8 cellular contexts compared by ENCODE assay signal in the genomic region with DNA sequence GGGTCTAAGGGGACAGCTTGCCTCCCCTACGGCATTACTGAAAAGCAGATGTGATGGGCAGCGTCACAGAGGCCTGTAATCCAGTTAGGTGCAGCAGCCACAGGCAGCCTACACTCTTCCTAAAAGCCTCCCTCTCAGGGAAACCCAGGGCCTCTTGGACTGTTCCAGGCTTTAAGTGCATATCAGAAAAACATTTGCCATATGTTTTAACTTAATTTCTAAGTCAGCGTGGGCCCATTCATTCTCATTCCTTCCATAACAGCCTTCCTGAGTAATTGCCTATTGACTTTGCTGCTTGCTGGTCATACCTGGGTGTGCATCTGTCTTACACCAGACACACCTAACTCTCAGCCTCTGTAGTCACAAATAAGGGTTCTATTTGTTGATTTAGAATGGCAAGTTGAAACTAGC.
A peak's percentile ranks its signal among the peaks of the same experiment; 100 is the strongest.
DNase-seq lines count a peak whose midpoint lies in the region; ATAC-seq, FAIRE-seq and TF ChIP-seq lines count a peak whose summit lies in the region.
"Had no signal": no experiment of that assay in that cellular context is flagged by ENCODE, and none has a peak within 500 bp of the region (broad histone marks: within the 10 kb centered on the region; RNA-seq: fewer than 3 reads in every experiment).

No MANE protein-coding gene starts in this region.

- no peaks in the 10 kb centered on the region for H4K20me1 ChIP-seq in OCI-LY7 (ENCODE audit: insufficient read depth, low read length)

- H3K36me3 ChIP-seq in OCI-LY7 (ENCODE audit: insufficient read depth, low read length) (no peaks in the 10 kb centered on the region), duodenal mucosa (ENCODE audit: control insufficient read depth in 1 of 2, insufficient read depth in 2 of 2, low read length in 2 of 2) (no peaks in the 10 kb centered on the region), mesenchymal stem cell (ENCODE audit: control insufficient read depth in 1 of 2, insufficient read depth in 2 of 2, low read depth in 1 of 2, low read length in 2 of 2) (no peaks in the 10 kb centered on the region), upper lobe of right lung (no peaks in the 10 kb centered on the region)

- no peak for TF ChIP-seq CTCF in OCI-LY7 (conservative IDR thresholded peaks at IDR 0.05; ENCODE audit: low read length)
- no peak for TF ChIP-seq CTCF in upper lobe of right lung (IDR thresholded peaks at IDR 0.05)

- H3K14ac ChIP-seq in mesenchymal stem cell (ENCODE audit: low read length in 2 of 2): no peak overlapping the region

- intact Hi-C loops in OCI-LY7 (cut with micrococcal nuclease; ENCODE audit: unreplicated experiment) (no loop called here), upper lobe of right lung (cut with DNase I) (loop anchor here (10.0 kb wide), 1 partner anchor 197 kb away; no protein-coding TSS in a partner anchor)

- H4K91ac ChIP-seq in mesenchymal stem cell (ENCODE audit: low read length): no peak overlapping the region

- DNase-seq in OCI-LY7 (ENCODE audit: low spot score) (no peak), mesenchymal stem cell (peak; percentile 80), upper lobe of right lung (no peak), H54 (ENCODE audit: insufficient read length, low spot score) (no peak)
- DNase-seq: SHP77 had no signal

- H2BK15ac ChIP-seq in mesenchymal stem cell (ENCODE audit: low read depth, poor library complexity, severe bottlenecking): no peak overlapping the region

- 43% methylated on average over 3 of the region's 3 CpGs for WGBS in mesenchymal stem cell

- H2BK12ac ChIP-seq in mesenchymal stem cell (ENCODE audit: low read length in 2 of 2): peak overlapping the region; percentile 53 to 89

- H2AFZ ChIP-seq in OCI-LY7 (ENCODE audit: low read length) (peak overlapping the region; percentile 49; the same call in 1 of the 2 replicates), mesenchymal stem cell (ENCODE audit: low read depth, low read length) (no peak overlapping the region)

- H2BK5ac ChIP-seq in mesenchymal stem cell (ENCODE audit: low read depth, low read length, poor library complexity, severe bottlenecking): no peak overlapping the region

- peak overlapping the region; percentile 50 to 90 for H3K18ac ChIP-seq in mesenchymal stem cell (ENCODE audit: low read depth in 1 of 2, low read length in 2 of 2)

- H3K9ac ChIP-seq in duodenal mucosa (ENCODE audit: low read depth in 1 of 2, low read length in 2 of 2) (no peak overlapping the region), mesenchymal stem cell (ENCODE audit: low read length) (peak overlapping the region; percentile 59)

- H3K4me2 ChIP-seq in OCI-LY7 (ENCODE audit: low read length): no peak overlapping the region
- no peak overlapping the region for H3K4me2 ChIP-seq in mesenchymal stem cell (ENCODE audit: low read length, poor library complexity, severe bottlenecking)

- no peaks in the 10 kb centered on the region for H3K79me2 ChIP-seq in OCI-LY7 (ENCODE audit: insufficient read depth, low read depth, low read length)

- CTCF ChIA-PET in OCI-LY7 (lab: Charles Lee; ENCODE audit: unreplicated experiment): no interaction called here

- H3K27me3 ChIP-seq in duodenal mucosa (ENCODE audit: control insufficient read depth in 1 of 2, insufficient read depth in 2 of 2, low read length in 2 of 2) (no peaks in the 10 kb centered on the region), mesenchymal stem cell (ENCODE audit: control insufficient read depth in 1 of 2, insufficient read depth in 1 of 2, low read length in 2 of 2) (no peaks in the 10 kb centered on the region), upper lobe of right lung (no peaks in the 10 kb centered on the region)

- H3K4me1 ChIP-seq in OCI-LY7 (ENCODE audit: insufficient read depth, low read length, poor library complexity, severe bottlenecking) (peaks cover 21% of the 10 kb centered on the region), duodenal mucosa (ENCODE audit: control insufficient read depth in 1 of 2, insufficient read depth in 2 of 2, low read length in 2 of 2) (peaks cover 2 to 3% of the 10 kb centered on the region in 2 donors), mesenchymal stem cell (ENCODE audit: control insufficient read depth, insufficient read depth, low read depth, low read length) (peaks cover 7% of the 10 kb centered on the region), upper lobe of right lung (peaks cover 25% of the 10 kb centered on the region)

- H3K4me3 ChIP-seq in OCI-LY7 (ENCODE audit: low read depth, low read length, poor library complexity, severe bottlenecking) (no peak overlapping the region), duodenal mucosa (ENCODE audit: low read depth in 1 of 2, low read length in 2 of 2) (no peak overlapping the region), mesenchymal stem cell (ENCODE audit: insufficient read depth in 1 of 2, low read depth in 1 of 2, low read length in 2 of 2) (no peak overlapping the region), upper lobe of right lung (no peak overlapping the region)

- no peak for ATAC-seq in upper lobe of right lung
- no peak for ATAC-seq in HG03432 (IDR thresholded peaks at IDR 0.05; ENCODE audit: unreplicated experiment)
- no peak for ATAC-seq in HG02852 (IDR thresholded peaks at IDR 0.05; ENCODE audit: unreplicated experiment)

- H3K9me3 ChIP-seq in OCI-LY7 (ENCODE audit: low read length) (no peaks in the 10 kb centered on the region), duodenal mucosa (ENCODE audit: control insufficient read depth in 1 of 2, low read length in 2 of 2) (no peaks in the 10 kb centered on the region), mesenchymal stem cell (ENCODE audit: control insufficient read depth, low read length) (no peaks in the 10 kb centered on the region), upper lobe of right lung (no peaks in the 10 kb centered on the region)

- POLR2A ChIA-PET in OCI-LY7 (lab: Charles Lee): interaction anchor here (0.6 to 0.9 kb wide), 2 partner anchors 24 to 602 kb away, joined by 3 read pairs; no protein-coding TSS in a partner anchor

- H3K23ac ChIP-seq in mesenchymal stem cell (ENCODE audit: low read length in 2 of 2): no peak overlapping the region

- no peak overlapping the region for H3K27ac ChIP-seq in OCI-LY7 (ENCODE audit: low read depth, low read length, poor library complexity, severe bottlenecking)
- peak overlapping the region; percentile 36 for H3K27ac ChIP-seq in duodenal mucosa (ENCODE audit: low read depth, low read length)
- H3K27ac ChIP-seq in mesenchymal stem cell (ENCODE audit: low read length, poor library complexity, severe bottlenecking): no peak overlapping the region
- peak overlapping the region; percentile 77 for H3K27ac ChIP-seq in upper lobe of right lung

- FAIRE-seq in H54 (lab: Jason Lieb, UNC): no peak

- BruUV-seq in OCI-LY7 (replicated peaks; lab: Mats Ljungman, UMichigan): no TSS peak

- no peak overlapping the region for H3K4ac ChIP-seq in mesenchymal stem cell (ENCODE audit: low read depth in 1 of 2, low read length in 2 of 2)

- no peak overlapping the region for H2AK5ac ChIP-seq in mesenchymal stem cell (ENCODE audit: low read length, severe bottlenecking)

- H2BK120ac ChIP-seq in mesenchymal stem cell (ENCODE audit: low read depth, low read length): no peak overlapping the region

- H3K9me2 ChIP-seq in OCI-LY7 (ENCODE audit: insufficient read depth, low read length): no peaks in the 10 kb centered on the region

- peak overlapping the region; percentile 41 for H4K8ac ChIP-seq in mesenchymal stem cell (ENCODE audit: low read length)

- H3K79me1 ChIP-seq in mesenchymal stem cell (replicated peaks; ENCODE audit: low read length, poor library complexity, severe bottlenecking): no peaks in the 10 kb centered on the region

- no peak for TF ChIP-seq POLR2A in H54 (IDR thresholded peaks at IDR 0.05; ENCODE audit: low read depth, low read length)

Comparison
In these comparisons a context has a peak if more than half of its experiments do, and no peak if none do; other contexts are left out.
1. H3K27ac ChIP-seq: peak in duodenal mucosa (single experiment) and upper lobe of right lung (single experiment); none in OCI-LY7 (single experiment) and mesenchymal stem cell (single experiment).